Comparison of ENCODE assay signal across 1 cellular context in the genomic region with DNA sequence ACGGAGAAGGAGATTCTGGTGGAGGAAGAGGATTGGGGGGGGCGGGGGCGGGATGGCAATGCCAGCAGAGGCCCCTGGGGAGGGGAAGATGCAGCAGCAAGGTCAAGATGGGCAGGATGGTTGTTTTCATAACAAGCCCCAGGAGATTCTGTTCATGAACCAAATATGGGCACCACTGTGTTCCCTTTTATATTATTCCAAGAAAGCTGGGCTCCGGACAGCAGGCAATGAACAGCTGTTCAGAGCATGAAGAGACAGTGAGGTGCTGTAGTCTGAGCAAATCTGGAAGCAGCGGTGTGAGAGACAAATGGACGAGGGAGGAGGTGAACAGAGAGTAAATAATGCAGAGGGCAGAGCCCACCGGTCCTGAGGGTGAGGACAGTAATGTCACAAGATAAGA.
TF ChIP-seq lines count a peak whose summit lies in the region.

No MANE protein-coding gene starts in this region.

TF ChIP-seq in GM23338, 12 proteins besides CTCF, POLR2A, EP300 and RAD21 (continued from another document):
- TF ChIP-seq, protein P1, sequence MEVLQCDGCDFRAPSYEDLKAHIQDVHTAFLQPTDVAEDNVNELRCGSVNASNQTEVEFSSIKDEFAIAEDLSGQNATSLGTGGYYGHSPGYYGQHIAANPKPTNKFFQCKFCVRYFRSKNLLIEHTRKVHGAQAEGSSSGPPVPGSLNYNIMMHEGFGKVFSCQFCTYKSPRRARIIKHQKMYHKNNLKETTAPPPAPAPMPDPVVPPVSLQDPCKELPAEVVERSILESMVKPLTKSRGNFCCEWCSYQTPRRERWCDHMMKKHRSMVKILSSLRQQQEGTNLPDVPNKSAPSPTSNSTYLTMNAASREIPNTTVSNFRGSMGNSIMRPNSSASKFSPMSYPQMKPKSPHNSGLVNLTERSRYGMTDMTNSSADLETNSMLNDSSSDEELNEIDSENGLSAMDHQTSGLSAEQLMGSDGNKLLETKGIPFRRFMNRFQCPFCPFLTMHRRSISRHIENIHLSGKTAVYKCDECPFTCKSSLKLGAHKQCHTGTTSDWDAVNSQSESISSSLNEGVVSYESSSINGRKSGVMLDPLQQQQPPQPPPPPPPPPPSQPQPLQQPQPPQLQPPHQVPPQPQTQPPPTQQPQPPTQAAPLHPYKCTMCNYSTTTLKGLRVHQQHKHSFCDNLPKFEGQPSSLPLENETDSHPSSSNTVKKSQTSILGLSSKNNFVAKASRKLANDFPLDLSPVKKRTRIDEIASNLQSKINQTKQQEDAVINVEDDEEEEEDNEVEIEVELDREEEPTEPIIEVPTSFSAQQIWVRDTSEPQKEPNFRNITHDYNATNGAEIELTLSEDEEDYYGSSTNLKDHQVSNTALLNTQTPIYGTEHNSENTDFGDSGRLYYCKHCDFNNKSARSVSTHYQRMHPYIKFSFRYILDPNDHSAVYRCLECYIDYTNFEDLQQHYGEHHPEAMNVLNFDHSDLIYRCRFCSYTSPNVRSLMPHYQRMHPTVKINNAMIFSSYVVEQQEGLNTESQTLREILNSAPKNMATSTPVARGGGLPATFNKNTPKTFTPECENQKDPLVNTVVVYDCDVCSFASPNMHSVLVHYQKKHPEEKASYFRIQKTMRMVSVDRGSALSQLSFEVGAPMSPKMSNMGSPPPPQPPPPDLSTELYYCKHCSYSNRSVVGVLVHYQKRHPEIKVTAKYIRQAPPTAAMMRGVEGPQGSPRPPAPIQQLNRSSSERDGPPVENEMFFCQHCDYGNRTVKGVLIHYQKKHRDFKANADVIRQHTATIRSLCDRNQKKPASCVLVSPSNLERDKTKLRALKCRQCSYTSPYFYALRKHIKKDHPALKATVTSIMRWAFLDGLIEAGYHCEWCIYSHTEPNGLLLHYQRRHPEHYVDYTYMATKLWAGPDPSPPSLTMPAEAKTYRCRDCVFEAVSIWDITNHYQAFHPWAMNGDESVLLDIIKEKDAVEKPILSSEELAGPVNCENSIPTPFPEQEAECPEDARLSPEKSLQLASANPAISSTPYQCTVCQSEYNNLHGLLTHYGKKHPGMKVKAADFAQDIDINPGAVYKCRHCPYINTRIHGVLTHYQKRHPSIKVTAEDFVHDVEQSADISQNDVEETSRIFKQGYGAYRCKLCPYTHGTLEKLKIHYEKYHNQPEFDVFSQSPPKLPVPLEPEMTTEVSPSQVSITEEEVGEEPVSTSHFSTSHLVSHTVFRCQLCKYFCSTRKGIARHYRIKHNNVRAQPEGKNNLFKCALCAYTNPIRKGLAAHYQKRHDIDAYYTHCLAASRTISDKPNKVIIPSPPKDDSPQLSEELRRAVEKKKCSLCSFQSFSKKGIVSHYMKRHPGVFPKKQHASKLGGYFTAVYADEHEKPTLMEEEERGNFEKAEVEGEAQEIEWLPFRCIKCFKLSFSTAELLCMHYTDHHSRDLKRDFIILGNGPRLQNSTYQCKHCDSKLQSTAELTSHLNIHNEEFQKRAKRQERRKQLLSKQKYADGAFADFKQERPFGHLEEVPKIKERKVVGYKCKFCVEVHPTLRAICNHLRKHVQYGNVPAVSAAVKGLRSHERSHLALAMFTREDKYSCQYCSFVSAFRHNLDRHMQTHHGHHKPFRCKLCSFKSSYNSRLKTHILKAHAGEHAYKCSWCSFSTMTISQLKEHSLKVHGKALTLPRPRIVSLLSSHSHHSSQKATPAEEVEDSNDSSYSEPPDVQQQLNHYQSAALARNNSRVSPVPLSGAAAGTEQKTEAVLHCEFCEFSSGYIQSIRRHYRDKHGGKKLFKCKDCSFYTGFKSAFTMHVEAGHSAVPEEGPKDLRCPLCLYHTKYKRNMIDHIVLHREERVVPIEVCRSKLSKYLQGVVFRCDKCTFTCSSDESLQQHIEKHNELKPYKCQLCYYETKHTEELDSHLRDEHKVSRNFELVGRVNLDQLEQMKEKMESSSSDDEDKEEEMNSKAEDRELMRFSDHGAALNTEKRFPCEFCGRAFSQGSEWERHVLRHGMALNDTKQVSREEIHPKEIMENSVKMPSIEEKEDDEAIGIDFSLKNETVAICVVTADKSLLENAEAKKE (CRISPR knock-in tag; IDR thresholded peaks at IDR 0.05), result no peak
- no peak for TF ChIP-seq EZH2 (IDR thresholded peaks at IDR 0.05; ENCODE audit: low read depth, unreplicated experiment)
TF ChIP-seq in GM23338: peak in this region for 0.
